Comparison of ENCODE assay signal across 11 cellular contexts in the genomic region with DNA sequence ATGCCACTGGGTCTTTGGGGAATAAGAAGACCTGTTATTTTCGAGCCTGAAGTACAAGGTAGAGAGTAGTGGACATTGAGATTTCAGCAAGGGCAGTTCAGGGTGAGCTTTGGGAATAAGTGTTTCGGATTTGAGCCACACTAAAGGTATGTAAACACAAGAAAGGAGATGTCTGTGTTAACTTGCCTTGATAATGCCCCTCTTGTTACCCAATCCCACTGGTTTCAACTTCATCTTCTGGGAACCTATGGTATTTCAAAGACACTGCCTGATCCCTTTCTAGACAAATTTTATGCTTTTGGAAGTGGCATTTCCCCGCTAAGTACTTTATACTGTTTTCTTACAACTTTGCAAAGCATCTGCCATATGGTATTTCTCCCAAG.
DNase-seq lines count a peak whose midpoint lies in the region; ATAC-seq and TF ChIP-seq lines count a peak whose summit lies in the region.
"Had no signal": no experiment of that assay in that cellular context is flagged by ENCODE, and none has a peak within 500 bp of the region (broad histone marks: within the 10 kb centered on the region; RNA-seq: fewer than 3 reads in every experiment).

No MANE protein-coding gene starts in this region.

- WGBS in gastroesophageal sphincter (ENCODE audit: low coverage in 1 of 2), 2 donors, result 42 to 47% methylated on average over 3 of the region's 3 CpGs
- WGBS in spleen, 5 donors, result 53 to 89% (median 86%) methylated on average over 3 of the region's 3 CpGs

- H3K27me3 ChIP-seq in gastroesophageal sphincter (no peaks in the 10 kb centered on the region), spleen (replicated peaks in 1 of 7) (peaks cover 0 to 5% (median 0%) of the 10 kb centered on the region in 7 donors)

- no peak for TF ChIP-seq EP300 in gastroesophageal sphincter (IDR thresholded peaks at IDR 0.05)

- POLR2A ChIA-PET in activated CD8-positive, alpha-beta T cell treated with anti-CD3 and anti-CD28 coated beads, Interleukin-2, amount 10 ng/mL, durations not matched to agents 7 days and 5 days (lab: Charles Lee), result no interaction called here
- POLR2A ChIA-PET in activated CD8-positive, alpha-beta T cell treated with anti-CD3 and anti-CD28 coated beads for 36 hours (lab: Charles Lee), result no interaction called here

- peak overlapping the region; percentile 26 for H3K27ac Mint-ChIP-seq in activated CD8-positive, alpha-beta T cell treated with anti-CD3 and anti-CD28 coated beads, Interleukin-2, amount 10 ng/mL, durations not matched to agents 7 days and 5 days
- no peak overlapping the region for H3K27ac Mint-ChIP-seq in activated CD8-positive, alpha-beta T cell treated with anti-CD3 and anti-CD28 coated beads for 36 hours
- H3K27ac Mint-ChIP-seq in T-helper 17 cell, result peak overlapping the region; percentile 87

- peaks cover 17% of the 10 kb centered on the region for H3K4me1 Mint-ChIP-seq in activated CD8-positive, alpha-beta T cell treated with anti-CD3 and anti-CD28 coated beads, Interleukin-2, amount 10 ng/mL, durations not matched to agents 7 days and 5 days (ENCODE audit: low read depth)
- H3K4me1 Mint-ChIP-seq in activated CD8-positive, alpha-beta T cell treated with anti-CD3 and anti-CD28 coated beads for 36 hours (ENCODE audit: low read depth), result peaks cover 12% of the 10 kb centered on the region
- peaks cover 6% of the 10 kb centered on the region for H3K4me1 Mint-ChIP-seq in T-helper 17 cell

- TF ChIP-seq POLR2A in gastroesophageal sphincter (IDR thresholded peaks at IDR 0.05) (no peak), spleen (IDR thresholded peaks at IDR 0.05) (no peak)

- no peaks in the 10 kb centered on the region for H3K9me3 ChIP-seq in T-helper 17 cell (ENCODE audit: control insufficient read depth, low read length, poor library complexity, severe bottlenecking)
- no peaks in the 10 kb centered on the region for H3K9me3 ChIP-seq in gastroesophageal sphincter
- H3K9me3 ChIP-seq in spleen, result no peaks in the 10 kb centered on the region
- H3K9me3 ChIP-seq: HAP-1 had no signal

- H3K4me1 ChIP-seq in gastroesophageal sphincter, result peaks cover 3 to 57% (median 5%) of the 10 kb centered on the region in 3 donors
- peaks cover 0 to 6% (median 0%) of the 10 kb centered on the region in 6 donors for H3K4me1 ChIP-seq in spleen
- H3K4me1 ChIP-seq: HAP-1 had no signal

- DNase-seq in activated CD8-positive, alpha-beta T cell treated with anti-CD3 and anti-CD28 coated beads, Interleukin-2, amount 10 ng/mL, durations not matched to agents 7 days and 5 days, result no peak
- DNase-seq in activated CD8-positive, alpha-beta T cell treated with anti-CD3 and anti-CD28 coated beads for 36 hours, result no peak
- DNase-seq in T-helper 17 cell, result no peak
- DNase-seq in spleen, result no peak
- no peak for DNase-seq in middle frontal gyrus (ENCODE audit: extremely low spot score, low spot score)
- DNase-seq: NCI-H187 treated with DMSO at 0.1 percent for 48 hours had no signal

- no peak for TF ChIP-seq CTCF in activated CD8-positive, alpha-beta T cell treated with anti-CD3 and anti-CD28 coated beads for 36 hours (IDR thresholded peaks at IDR 0.05)
- TF ChIP-seq CTCF in gastroesophageal sphincter (IDR thresholded peaks at IDR 0.05) (no peak), spleen (IDR thresholded peaks at IDR 0.05 in 8 of 11, conservative IDR thresholded peaks at IDR 0.05 in 3 of 11) (no peak)

- H3K27ac ChIP-seq in gastroesophageal sphincter, result peak overlapping the region; percentile 84 to 97 (median 88)
- H3K27ac ChIP-seq in spleen, result peak overlapping the region in 6 of 8 donors; percentile 11 to 57 (median 46)

- H3K4me3 Mint-ChIP-seq in activated CD8-positive, alpha-beta T cell treated with anti-CD3 and anti-CD28 coated beads, Interleukin-2, amount 10 ng/mL, durations not matched to agents 7 days and 5 days, result no peak overlapping the region
- H3K4me3 Mint-ChIP-seq in activated CD8-positive, alpha-beta T cell treated with anti-CD3 and anti-CD28 coated beads for 36 hours, result no peak overlapping the region
- no peak overlapping the region for H3K4me3 Mint-ChIP-seq in T-helper 17 cell
- H3K4me3 Mint-ChIP-seq: neural crest cell had no signal

- no peak overlapping the region for H3K4me3 ChIP-seq in gastroesophageal sphincter
- H3K4me3 ChIP-seq in spleen, result no peak overlapping the region
- H3K4me3 ChIP-seq: HAP-1 had no signal

- ATAC-seq in activated CD8-positive, alpha-beta T cell treated with anti-CD3 and anti-CD28 coated beads, Interleukin-2, amount 10 ng/mL, durations not matched to agents 7 days and 5 days, result no peak
- ATAC-seq in activated CD8-positive, alpha-beta T cell treated with anti-CD3 and anti-CD28 coated beads for 36 hours, result no peak
- ATAC-seq in T-helper 17 cell, result no peak
- no peak for ATAC-seq in gastroesophageal sphincter
- ATAC-seq in SK-N-SH treated with all-trans-retinoic acid at 6 μM for 48 hours, result no peak
- no peak for ATAC-seq in GM19324 (IDR thresholded peaks at IDR 0.05; ENCODE audit: low FRiP score, unreplicated experiment)

- intact Hi-C loops in activated CD8-positive, alpha-beta T cell treated with anti-CD3 and anti-CD28 coated beads for 36 hours (cut with micrococcal nuclease), result no loop called here
- intact Hi-C loops in spleen (cut with DNase I; ENCODE audit: low total_unique reads), result no loop called here

- no peaks in the 10 kb centered on the region for H3K36me3 Mint-ChIP-seq in activated CD8-positive, alpha-beta T cell treated with anti-CD3 and anti-CD28 coated beads, Interleukin-2, amount 10 ng/mL, durations not matched to agents 7 days and 5 days (ENCODE audit: low read depth)
- no peaks in the 10 kb centered on the region for H3K36me3 Mint-ChIP-seq in activated CD8-positive, alpha-beta T cell treated with anti-CD3 and anti-CD28 coated beads for 36 hours (ENCODE audit: low read depth)
- H3K36me3 Mint-ChIP-seq in T-helper 17 cell (ENCODE audit: low read depth), result no peaks in the 10 kb centered on the region

- CTCF ChIA-PET in activated CD8-positive, alpha-beta T cell treated with anti-CD3 and anti-CD28 coated beads, Interleukin-2, amount 10 ng/mL, durations not matched to agents 7 days and 5 days (lab: Charles Lee), result interaction anchor here (1.1 to 1.2 kb wide), 2 partner anchors 36 to 98 kb away, joined by 4 to 6 read pairs; no protein-coding TSS in a partner anchor
- CTCF ChIA-PET in activated CD8-positive, alpha-beta T cell treated with anti-CD3 and anti-CD28 coated beads for 36 hours (lab: Charles Lee), result interaction anchor here (1.9 kb wide), 1 partner anchor 98 kb away, joined by 6 read pairs; no protein-coding TSS in a partner anchor

- peaks cover 2% of the 10 kb centered on the region for H3K27me3 Mint-ChIP-seq in activated CD8-positive, alpha-beta T cell treated with anti-CD3 and anti-CD28 coated beads, Interleukin-2, amount 10 ng/mL, durations not matched to agents 7 days and 5 days (ENCODE audit: low read depth)
- H3K27me3 Mint-ChIP-seq in activated CD8-positive, alpha-beta T cell treated with anti-CD3 and anti-CD28 coated beads for 36 hours, result no peaks in the 10 kb centered on the region
- no peaks in the 10 kb centered on the region for H3K27me3 Mint-ChIP-seq in T-helper 17 cell

- no peaks in the 10 kb centered on the region for H3K9me3 Mint-ChIP-seq in activated CD8-positive, alpha-beta T cell treated with anti-CD3 and anti-CD28 coated beads, Interleukin-2, amount 10 ng/mL, durations not matched to agents 7 days and 5 days (ENCODE audit: insufficient read depth)
- no peaks in the 10 kb centered on the region for H3K9me3 Mint-ChIP-seq in activated CD8-positive, alpha-beta T cell treated with anti-CD3 and anti-CD28 coated beads for 36 hours

- H3K36me3 ChIP-seq in gastroesophageal sphincter (no peaks in the 10 kb centered on the region), spleen (no peaks in the 10 kb centered on the region)
- H3K36me3 ChIP-seq: HAP-1 had no signal

TF ChIP-seq in SK-N-SH treated with all-trans-retinoic acid at 6 μM for 48 hours, 23 proteins besides CTCF, POLR2A, EP300 and RAD21 (continues in another document):
- no peak for TF ChIP-seq ZFP3 (CRISPR knock-in tag; IDR thresholded peaks at IDR 0.05)
- TF ChIP-seq, protein P1, sequence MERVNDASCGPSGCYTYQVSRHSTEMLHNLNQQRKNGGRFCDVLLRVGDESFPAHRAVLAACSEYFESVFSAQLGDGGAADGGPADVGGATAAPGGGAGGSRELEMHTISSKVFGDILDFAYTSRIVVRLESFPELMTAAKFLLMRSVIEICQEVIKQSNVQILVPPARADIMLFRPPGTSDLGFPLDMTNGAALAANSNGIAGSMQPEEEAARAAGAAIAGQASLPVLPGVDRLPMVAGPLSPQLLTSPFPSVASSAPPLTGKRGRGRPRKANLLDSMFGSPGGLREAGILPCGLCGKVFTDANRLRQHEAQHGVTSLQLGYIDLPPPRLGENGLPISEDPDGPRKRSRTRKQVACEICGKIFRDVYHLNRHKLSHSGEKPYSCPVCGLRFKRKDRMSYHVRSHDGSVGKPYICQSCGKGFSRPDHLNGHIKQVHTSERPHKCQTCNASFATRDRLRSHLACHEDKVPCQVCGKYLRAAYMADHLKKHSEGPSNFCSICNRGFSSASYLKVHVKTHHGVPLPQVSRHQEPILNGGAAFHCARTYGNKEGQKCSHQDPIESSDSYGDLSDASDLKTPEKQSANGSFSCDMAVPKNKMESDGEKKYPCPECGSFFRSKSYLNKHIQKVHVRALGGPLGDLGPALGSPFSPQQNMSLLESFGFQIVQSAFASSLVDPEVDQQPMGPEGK (CRISPR knock-in tag; IDR thresholded peaks at IDR 0.05; ENCODE audit: borderline replicate concordance), result no peak
- TF ChIP-seq ZC3H10 (CRISPR knock-in tag; IDR thresholded peaks at IDR 0.05), result no peak
- TF ChIP-seq, protein P2, sequence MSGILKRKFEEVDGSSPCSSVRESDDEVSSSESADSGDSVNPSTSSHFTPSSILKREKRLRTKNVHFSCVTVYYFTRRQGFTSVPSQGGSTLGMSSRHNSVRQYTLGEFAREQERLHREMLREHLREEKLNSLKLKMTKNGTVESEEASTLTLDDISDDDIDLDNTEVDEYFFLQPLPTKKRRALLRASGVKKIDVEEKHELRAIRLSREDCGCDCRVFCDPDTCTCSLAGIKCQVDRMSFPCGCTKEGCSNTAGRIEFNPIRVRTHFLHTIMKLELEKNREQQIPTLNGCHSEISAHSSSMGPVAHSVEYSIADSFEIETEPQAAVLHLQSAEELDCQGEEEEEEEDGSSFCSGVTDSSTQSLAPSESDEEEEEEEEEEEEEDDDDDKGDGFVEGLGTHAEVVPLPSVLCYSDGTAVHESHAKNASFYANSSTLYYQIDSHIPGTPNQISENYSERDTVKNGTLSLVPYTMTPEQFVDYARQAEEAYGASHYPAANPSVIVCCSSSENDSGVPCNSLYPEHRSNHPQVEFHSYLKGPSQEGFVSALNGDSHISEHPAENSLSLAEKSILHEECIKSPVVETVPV (CRISPR knock-in tag; IDR thresholded peaks at IDR 0.05), result no peak
